Comparison of ENCODE assay signal across 36 cellular contexts in genomic region chr4:183268556-183268955, GRCh38. TPM values are rescaled to one million over a fixed set of nuclear protein-coding genes. Genes with fewer than 3 reads are reported as not detected.
"Had no signal": no experiment of that assay in that cellular context is flagged by ENCODE, and none has a peak within 500 bp of the region (broad histone marks: within the 10 kb centered on the region; RNA-seq: fewer than 3 reads in every experiment).

No MANE protein-coding gene starts in this region.

- H3K4me3 Mint-ChIP-seq: activated CD4-positive, alpha-beta memory T cell treated with anti-CD3 and anti-CD28 coated beads, Interleukin-2, amount 10 ng/mL, durations not matched to agents 7 days and 5 days; activated CD4-positive, alpha-beta T cell treated with anti-CD3 and anti-CD28 coated beads for 36 hours; activated CD4-positive, alpha-beta T cell treated with anti-CD3 and anti-CD28 coated beads, Interleukin-2, amount 10 ng/mL, durations not matched to agents 7 days and 5 days; activated CD8-positive, alpha-beta memory T cell treated with anti-CD3 and anti-CD28 coated beads, Interleukin-2, amount 10 ng/mL, durations not matched to agents 7 days and 5 days; activated CD8-positive, alpha-beta T cell treated with anti-CD3 and anti-CD28 coated beads, Interleukin-2, amount 10 ng/mL, durations not matched to agents 7 days and 5 days; activated naive CD4-positive, alpha-beta T cell treated with anti-CD3 and anti-CD28 coated beads, Interleukin-2, amount 10 ng/mL, durations not matched to agents 7 days and 5 days; activated naive CD4-positive, alpha-beta T cell treated with anti-CD3 and anti-CD28 coated beads, Interleukin-2, amount 50 U/mL, for 24 hours; activated naive CD8-positive, alpha-beta T cell; activated naive CD8-positive, alpha-beta T cell treated with anti-CD3 and anti-CD28 coated beads, Interleukin-2, amount 10 ng/mL, durations not matched to agents 7 days and 5 days; activated naive CD8-positive, alpha-beta T cell treated with anti-CD3 and anti-CD28 coated beads, Interleukin-2, amount 50 U/mL, for 24 hours; activated T-cell treated with anti-CD3 and anti-CD28 coated beads, Interleukin-2, amount 50 U/mL, for 24 hours; brain; T-cell; T-helper 2 cell treated with Interferon-gamma antibody and Interleukin-4, amounts not matched to agents 5 μg/mL and 100 μg/mL, for 36 hours; WTC11 had no signal

- DNase-seq: activated CD4-positive, alpha-beta memory T cell treated with anti-CD3 and anti-CD28 coated beads, Interleukin-2, amount 10 ng/mL, durations not matched to agents 7 days and 5 days; activated CD4-positive, alpha-beta T cell treated with anti-CD3 and anti-CD28 coated beads for 1 hour; activated CD4-positive, alpha-beta T cell treated with anti-CD3 and anti-CD28 coated beads for 36 hours; activated CD4-positive, alpha-beta T cell treated with anti-CD3 and anti-CD28 coated beads for 48 hours; activated CD4-positive, alpha-beta T cell treated with anti-CD3 and anti-CD28 coated beads, Interleukin-2, amount 10 ng/mL, durations not matched to agents 7 days and 5 days; activated CD4-positive, alpha-beta T cell treated with anti-CD3 and anti-CD28 coated beads, Interleukin-2, amount 50 U/mL, for 48 hours; activated CD4-positive, CD25-positive, alpha-beta regulatory T cell; activated CD8-positive, alpha-beta memory T cell treated with anti-CD3 and anti-CD28 coated beads for 24 hours; activated CD8-positive, alpha-beta memory T cell treated with anti-CD3 and anti-CD28 coated beads, Interleukin-2, amount 10 ng/mL, durations not matched to agents 7 days and 5 days; activated CD8-positive, alpha-beta memory T cell treated with anti-CD3 and anti-CD28 coated beads, Interleukin-2, amount 50 U/mL, for 48 hours; activated CD8-positive, alpha-beta T cell treated with anti-CD3 and anti-CD28 coated beads, Interleukin-2, amount 10 ng/mL, durations not matched to agents 7 days and 5 days; activated effector memory CD4-positive, alpha-beta T cell treated with Interleukin-2 at 50 U/mL for 16 hours; activated gamma-delta T cell; activated naive CD4-positive, alpha-beta T cell treated with anti-CD3 and anti-CD28 coated beads, Interleukin-2, amount 10 ng/mL, durations not matched to agents 7 days and 5 days; activated naive CD4-positive, alpha-beta T cell treated with Interleukin-2 at 50 U/mL for 16 hours; activated naive CD8-positive, alpha-beta T cell treated with anti-CD3 and anti-CD28 coated beads, Interleukin-2, amount 10 ng/mL, durations not matched to agents 7 days and 5 days; activated naive CD8-positive, alpha-beta T cell treated with anti-CD3 and anti-CD28 coated beads, Interleukin-2, amount 50 U/mL, for 24 hours; activated T-cell treated with anti-CD3 and anti-CD28 coated beads, Interleukin-2, amount 50 U/mL, for 24 hours; activated T-cell treated with anti-CD3 and anti-CD28 coated beads, Interleukin-2, amount 50 U/mL, for 48 hours; amygdala; central memory CD4-positive, alpha-beta T cell; T-cell; T-helper 2 cell; T-helper 9 cell; WERI-Rb-1 had no signal

- H3K36me3 Mint-ChIP-seq: activated CD8-positive, alpha-beta memory T cell treated with anti-CD3 and anti-CD28 coated beads, Interleukin-2, amount 10 ng/mL, durations not matched to agents 7 days and 5 days; activated naive CD4-positive, alpha-beta T cell treated with anti-CD3 and anti-CD28 coated beads, Interleukin-2, amount 10 ng/mL, durations not matched to agents 7 days and 5 days; activated naive CD8-positive, alpha-beta T cell treated with anti-CD3 and anti-CD28 coated beads, Interleukin-2, amount 10 ng/mL, durations not matched to agents 7 days and 5 days had no signal

- H3K9me3 Mint-ChIP-seq: activated CD4-positive, alpha-beta memory T cell treated with anti-CD3 and anti-CD28 coated beads, Interleukin-2, amount 10 ng/mL, durations not matched to agents 7 days and 5 days; activated CD4-positive, alpha-beta T cell treated with anti-CD3 and anti-CD28 coated beads, Interleukin-2, amount 10 ng/mL, durations not matched to agents 7 days and 5 days; activated naive CD4-positive, alpha-beta T cell treated with anti-CD3 and anti-CD28 coated beads, Interleukin-2, amount 10 ng/mL, durations not matched to agents 7 days and 5 days; activated naive CD4-positive, alpha-beta T cell treated with anti-CD3 and anti-CD28 coated beads, Interleukin-2, amount 50 U/mL, for 24 hours; activated naive CD8-positive, alpha-beta T cell treated with anti-CD3 and anti-CD28 coated beads, Interleukin-2, amount 10 ng/mL, durations not matched to agents 7 days and 5 days; activated naive CD8-positive, alpha-beta T cell treated with anti-CD3 and anti-CD28 coated beads, Interleukin-2, amount 50 U/mL, for 24 hours; activated T-cell treated with anti-CD3 and anti-CD28 coated beads, Interleukin-2, amount 50 U/mL, for 24 hours; activated T-helper 2 cell treated with anti-CD3 and anti-CD28 coated beads, Interferon-gamma antibody, Interleukin-2, Interleukin-4, amounts not matched to agents 10 μg/mL and 5 μg/mL and 100 μg/mL, durations not matched to agents 14 hours and 24 hours and 36 hours; T-cell; T-helper 2 cell treated with Interferon-gamma antibody and Interleukin-4, amounts not matched to agents 5 μg/mL and 100 μg/mL, for 36 hours had no signal

- ATAC-seq: activated CD4-positive, alpha-beta T cell treated with anti-CD3 and anti-CD28 coated beads for 36 hours; activated CD4-positive, CD25-positive, alpha-beta regulatory T cell treated with anti-CD3 and anti-CD28 coated beads, Interleukin-2, amount 50 U/mL, for 24 hours; activated CD8-positive, alpha-beta memory T cell treated with anti-CD3 and anti-CD28 coated beads, Interleukin-2, amount 10 ng/mL, durations not matched to agents 7 days and 5 days; activated CD8-positive, alpha-beta T cell treated with anti-CD3 and anti-CD28 coated beads, Interleukin-2, amount 10 ng/mL, durations not matched to agents 7 days and 5 days; activated naive CD8-positive, alpha-beta T cell treated with anti-CD3 and anti-CD28 coated beads, Interleukin-2, amount 50 U/mL, for 24 hours; T-cell; WTC11 had no signal

- H3K27me3 Mint-ChIP-seq: activated CD4-positive, alpha-beta memory T cell treated with anti-CD3 and anti-CD28 coated beads, Interleukin-2, amount 10 ng/mL, durations not matched to agents 7 days and 5 days; activated CD4-positive, alpha-beta T cell treated with anti-CD3 and anti-CD28 coated beads for 36 hours; activated naive CD4-positive, alpha-beta T cell treated with anti-CD3 and anti-CD28 coated beads, Interleukin-2, amount 10 ng/mL, durations not matched to agents 7 days and 5 days; activated naive CD4-positive, alpha-beta T cell treated with anti-CD3 and anti-CD28 coated beads, Interleukin-2, amount 50 U/mL, for 24 hours; activated naive CD8-positive, alpha-beta T cell; activated naive CD8-positive, alpha-beta T cell treated with anti-CD3 and anti-CD28 coated beads, Interleukin-2, amount 10 ng/mL, durations not matched to agents 7 days and 5 days; activated naive CD8-positive, alpha-beta T cell treated with anti-CD3 and anti-CD28 coated beads, Interleukin-2, amount 50 U/mL, for 24 hours; activated T-cell treated with anti-CD3 and anti-CD28 coated beads, Interleukin-2, amount 50 U/mL, for 24 hours; brain; T-cell had no signal

- H3K27ac Mint-ChIP-seq: activated CD4-positive, alpha-beta memory T cell treated with anti-CD3 and anti-CD28 coated beads, Interleukin-2, amount 10 ng/mL, durations not matched to agents 7 days and 5 days; activated CD4-positive, alpha-beta T cell treated with anti-CD3 and anti-CD28 coated beads for 36 hours; activated CD4-positive, alpha-beta T cell treated with anti-CD3 and anti-CD28 coated beads, Interleukin-2, amount 10 ng/mL, durations not matched to agents 7 days and 5 days; activated CD8-positive, alpha-beta memory T cell treated with anti-CD3 and anti-CD28 coated beads, Interleukin-2, amount 10 ng/mL, durations not matched to agents 7 days and 5 days; activated CD8-positive, alpha-beta T cell treated with anti-CD3 and anti-CD28 coated beads, Interleukin-2, amount 10 ng/mL, durations not matched to agents 7 days and 5 days; activated naive CD4-positive, alpha-beta T cell treated with anti-CD3 and anti-CD28 coated beads, Interleukin-2, amount 10 ng/mL, durations not matched to agents 7 days and 5 days; activated naive CD4-positive, alpha-beta T cell treated with anti-CD3 and anti-CD28 coated beads, Interleukin-2, amount 50 U/mL, for 24 hours; activated naive CD8-positive, alpha-beta T cell; activated naive CD8-positive, alpha-beta T cell treated with anti-CD3 and anti-CD28 coated beads, Interleukin-2, amount 10 ng/mL, durations not matched to agents 7 days and 5 days; activated naive CD8-positive, alpha-beta T cell treated with anti-CD3 and anti-CD28 coated beads, Interleukin-2, amount 50 U/mL, for 24 hours; activated T-cell treated with anti-CD3 and anti-CD28 coated beads, Interleukin-2, amount 50 U/mL, for 24 hours; activated T-helper 2 cell treated with anti-CD3 and anti-CD28 coated beads, Interferon-gamma antibody, Interleukin-2, Interleukin-4, amounts not matched to agents 10 μg/mL and 5 μg/mL and 100 μg/mL, durations not matched to agents 14 hours and 24 hours and 36 hours; brain; T-cell; T-helper 2 cell treated with Interferon-gamma antibody and Interleukin-4, amounts not matched to agents 5 μg/mL and 100 μg/mL, for 36 hours; WTC11 had no signal

- H3K4me1 Mint-ChIP-seq: activated CD4-positive, alpha-beta memory T cell treated with anti-CD3 and anti-CD28 coated beads, Interleukin-2, amount 10 ng/mL, durations not matched to agents 7 days and 5 days; activated CD4-positive, alpha-beta T cell treated with anti-CD3 and anti-CD28 coated beads for 36 hours; activated CD4-positive, alpha-beta T cell treated with anti-CD3 and anti-CD28 coated beads, Interleukin-2, amount 10 ng/mL, durations not matched to agents 7 days and 5 days; activated CD8-positive, alpha-beta memory T cell treated with anti-CD3 and anti-CD28 coated beads, Interleukin-2, amount 10 ng/mL, durations not matched to agents 7 days and 5 days; activated naive CD4-positive, alpha-beta T cell treated with anti-CD3 and anti-CD28 coated beads, Interleukin-2, amount 10 ng/mL, durations not matched to agents 7 days and 5 days; activated naive CD4-positive, alpha-beta T cell treated with anti-CD3 and anti-CD28 coated beads, Interleukin-2, amount 50 U/mL, for 24 hours; activated naive CD8-positive, alpha-beta T cell treated with anti-CD3 and anti-CD28 coated beads, Interleukin-2, amount 10 ng/mL, durations not matched to agents 7 days and 5 days; activated naive CD8-positive, alpha-beta T cell treated with anti-CD3 and anti-CD28 coated beads, Interleukin-2, amount 50 U/mL, for 24 hours; brain; T-cell had no signal

RNA-seq across cellular contexts. Expression of gene CLDN22, which starts 51.5 kb away (rescaled TPM):
- total RNA-seq: activated CD4-positive, alpha-beta memory T cell treated with anti-CD3 and anti-CD28 coated beads, Interleukin-2, amount 10 ng/mL, durations not matched to agents 7 days and 5 days; activated CD4-positive, alpha-beta T cell treated with anti-CD3 and anti-CD28 coated beads for 36 hours; activated CD4-positive, alpha-beta T cell treated with anti-CD3 and anti-CD28 coated beads, Interleukin-2, amount 10 ng/mL, durations not matched to agents 7 days and 5 days; activated CD8-positive, alpha-beta memory T cell treated with anti-CD3 and anti-CD28 coated beads, Interleukin-2, amount 10 ng/mL, durations not matched to agents 7 days and 5 days; activated CD8-positive, alpha-beta T cell treated with anti-CD3 and anti-CD28 coated beads, Interleukin-2, amount 10 ng/mL, durations not matched to agents 7 days and 5 days; activated naive CD8-positive, alpha-beta T cell treated with anti-CD3 and anti-CD28 coated beads, Interleukin-2, amount 10 ng/mL, durations not matched to agents 7 days and 5 days; activated T-helper 2 cell treated with anti-CD3 and anti-CD28 coated beads, Interferon-gamma antibody, Interleukin-2, Interleukin-4, amounts not matched to agents 10 μg/mL and 5 μg/mL and 100 μg/mL, durations not matched to agents 14 hours and 24 hours and 36 hours; ascending aorta; bronchial epithelial cell; cardiac muscle cell; T-cell; T-helper 1 cell treated with Interleukin-12 subunit alpha and Interleukin-12 subunit beta and Interleukin-4 antibody, amounts not matched to agents 30 ng/mL and 1 ng/mL, for 36 hours; WTC11 had no signal

RNA-seq across cellular contexts. Expression of gene CLDN24, which starts 53.7 kb away (rescaled TPM):
- total RNA-seq: activated CD4-positive, alpha-beta memory T cell treated with anti-CD3 and anti-CD28 coated beads, Interleukin-2, amount 10 ng/mL, durations not matched to agents 7 days and 5 days; activated CD4-positive, alpha-beta T cell treated with anti-CD3 and anti-CD28 coated beads for 36 hours; activated CD4-positive, alpha-beta T cell treated with anti-CD3 and anti-CD28 coated beads, Interleukin-2, amount 10 ng/mL, durations not matched to agents 7 days and 5 days; activated CD8-positive, alpha-beta memory T cell treated with anti-CD3 and anti-CD28 coated beads, Interleukin-2, amount 10 ng/mL, durations not matched to agents 7 days and 5 days; activated CD8-positive, alpha-beta T cell treated with anti-CD3 and anti-CD28 coated beads, Interleukin-2, amount 10 ng/mL, durations not matched to agents 7 days and 5 days; activated naive CD8-positive, alpha-beta T cell treated with anti-CD3 and anti-CD28 coated beads, Interleukin-2, amount 10 ng/mL, durations not matched to agents 7 days and 5 days; activated T-helper 2 cell treated with anti-CD3 and anti-CD28 coated beads, Interferon-gamma antibody, Interleukin-2, Interleukin-4, amounts not matched to agents 10 μg/mL and 5 μg/mL and 100 μg/mL, durations not matched to agents 14 hours and 24 hours and 36 hours; ascending aorta; bronchial epithelial cell; cardiac muscle cell; T-cell; T-helper 1 cell treated with Interleukin-12 subunit alpha and Interleukin-12 subunit beta and Interleukin-4 antibody, amounts not matched to agents 30 ng/mL and 1 ng/mL, for 36 hours; WTC11 had no signal
